In the genomic region with DNA sequence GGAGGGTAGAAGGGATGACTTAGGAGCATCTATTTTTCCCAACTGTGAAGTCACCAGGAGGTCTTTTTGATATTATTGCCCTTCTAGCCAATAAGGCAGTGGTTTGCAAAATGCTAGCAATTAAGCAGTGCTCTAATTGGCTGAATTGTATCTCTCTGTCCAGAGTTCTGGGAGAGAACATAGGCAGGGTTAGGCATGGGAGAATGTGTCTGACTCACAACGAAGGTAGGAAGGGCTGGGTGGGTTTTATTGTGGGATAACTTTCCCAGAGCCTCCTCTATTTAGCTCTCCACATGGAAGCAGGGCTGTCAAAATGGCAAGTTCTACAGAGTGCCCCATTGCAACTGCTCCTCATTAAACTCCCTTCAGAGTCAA, we compare ENCODE assay signal across 12 cellular contexts.
DNase-seq lines count a peak whose midpoint lies in the region; ATAC-seq and TF ChIP-seq lines count a peak whose summit lies in the region.
"Had no signal": no experiment of that assay in that cellular context is flagged by ENCODE, and none has a peak within 500 bp of the region (broad histone marks: within the 10 kb centered on the region; RNA-seq: fewer than 3 reads in every experiment).

No MANE protein-coding gene starts in this region.

- peak; percentile 5 for ATAC-seq in GM19328 (IDR thresholded peaks at IDR 0.05; ENCODE audit: unreplicated experiment)
- peak; percentile 3 for ATAC-seq in HG03103 (IDR thresholded peaks at IDR 0.05; ENCODE audit: low read depth, unreplicated experiment)
- no peak for ATAC-seq in mucosa of descending colon
- ATAC-seq in HG03097 (IDR thresholded peaks at IDR 0.05; ENCODE audit: low FRiP score, unreplicated experiment) = no peak
- ATAC-seq: naive thymus-derived CD8-positive, alpha-beta T cell had no signal

- no peaks in the 10 kb centered on the region for H3K36me3 ChIP-seq in brain microvascular endothelial cell (replicated peaks)
- no peaks in the 10 kb centered on the region for H3K36me3 ChIP-seq in mucosa of descending colon (ENCODE audit: low read depth)
- H3K36me3 ChIP-seq: BE2C had no signal

- in situ Hi-C loops in ACHN (cut with HindIII; ENCODE audit: low pct_ligation_motif_present, low pct_unique_long_range_greater_than_20kb, low sequenced_read_pairs) (no loop called here), brain microvascular endothelial cell (cut with HindIII; ENCODE audit: low pct_ligation_motif_present, low sequenced_read_pairs) (no loop called here)

- no peaks in the 10 kb centered on the region for H3K4me1 ChIP-seq in mucosa of descending colon (ENCODE audit: low read depth)

- no peaks in the 10 kb centered on the region for H3K9me3 ChIP-seq in mucosa of descending colon
- H3K9me3 ChIP-seq: BE2C had no signal

- no peak overlapping the region for H3K27ac ChIP-seq in brain microvascular endothelial cell

- intact Hi-C loops in mucosa of descending colon (cut with DNase I, micrococcal nuclease) = no loop called here

- DNase-seq in ACHN (peak; percentile 53), SW480 (ENCODE audit: low spot score) (peak; percentile 61), brain microvascular endothelial cell (no peak), NCI-H2171 (lab: John Stamatoyannopoulos, UW) (no peak), mucosa of descending colon (no peak)
- DNase-seq: BE2C; endodermal cell; naive thymus-derived CD8-positive, alpha-beta T cell; stimulated activated naive CD4-positive, alpha-beta T cell treated with Interleukin-2 at 50 U/mL for 16 hours had no signal

- H3K27me3 ChIP-seq in brain microvascular endothelial cell (replicated peaks) = no peaks in the 10 kb centered on the region
- H3K27me3 ChIP-seq: BE2C had no signal

- TF ChIP-seq CTCF in brain microvascular endothelial cell (IDR thresholded peaks at IDR 0.05; ENCODE audit: low read depth, low read length, missing control alignments) = no peak
- TF ChIP-seq CTCF in mucosa of descending colon (IDR thresholded peaks at IDR 0.05) = no peak

- H3K4me3 ChIP-seq in brain microvascular endothelial cell (ENCODE audit: low read depth, low read length) = no peak overlapping the region
- H3K4me3 ChIP-seq in mucosa of descending colon = no peak overlapping the region

Comparison
In these comparisons a context has a peak if more than half of its experiments do, and no peak if none do; other contexts are left out.
1. DNase-seq: peak in ACHN (single experiment) and SW480 (single experiment); none in brain microvascular endothelial cell (single experiment), NCI-H2171 (single experiment) and mucosa of descending colon (0 of 3).
2. ATAC-seq: peak in GM19328 (single experiment) and HG03103 (single experiment); none in mucosa of descending colon (single experiment) and HG03097 (single experiment).